2 cellular contexts compared by ENCODE assay signal in genomic region chr16:89983550-89983949, GRCh38.
TF ChIP-seq lines count a peak whose summit lies in the region.

No MANE protein-coding gene starts in this region.

TF ChIP-seq in Ishikawa, 13 proteins besides CTCF, POLR2A, EP300 and RAD21:
- TF ChIP-seq USF1 (IDR thresholded peaks at IDR 0.05) (0 out of 2 replicates have a peak, but pooled peaks have one; percentile 7), YY1 (IDR thresholded peaks at IDR 0.05; ENCODE audit: low read depth) (no peak)

TF ChIP-seq in K562, 482 proteins besides CTCF, POLR2A, EP300 and RAD21:
- TF ChIP-seq TFE3 (CRISPR knock-in tag; IDR thresholded peaks at IDR 0.05) (peak; percentile 54), SMARCB1 (IDR thresholded peaks at IDR 0.05; ENCODE audit: insufficient read length, low read depth) (no peak)
TF ChIP-seq in K562: peak in this region for 1.
